32 cellular contexts compared by ENCODE assay signal in genomic region chr6:21676769-21677168, GRCh38.
"Had no signal": no experiment of that assay in that cellular context is flagged by ENCODE, and none has a peak within 500 bp of the region (broad histone marks: within the 10 kb centered on the region; RNA-seq: fewer than 3 reads in every experiment).

No MANE protein-coding gene starts in this region.

- FAIRE-seq: endometrium, endothelial cell of umbilical vein had no signal

- H3K4me1 ChIP-seq: breast epithelium, colonic mucosa had no signal

- H3K36me3 ChIP-seq: ascending aorta, breast epithelium, cardiac muscle cell, colonic mucosa, esophagus squamous epithelium, gastroesophageal sphincter, heart right ventricle, WERI-Rb-1 had no signal

- H3K4me3 ChIP-seq: ascending aorta, breast epithelium, cardiac muscle cell, colonic mucosa, esophagus squamous epithelium, gastroesophageal sphincter, heart right ventricle had no signal

- DNase-seq: activated CD4-positive, alpha-beta memory T cell treated with anti-CD3 and anti-CD28 coated beads for 36 hours; activated CD4-positive, alpha-beta T cell treated with anti-CD3 and anti-CD28 coated beads for 36 hours; activated CD4-positive, alpha-beta T cell treated with anti-CD3 and anti-CD28 coated beads, Interleukin-2, amount 10 ng/mL, durations not matched to agents 24 days and 14 days; activated CD4-positive, CD25-positive, alpha-beta regulatory T cell; activated CD4-positive, CD25-positive, alpha-beta regulatory T cell treated with anti-CD3 and anti-CD28 coated beads, Interleukin-2, amount 50 U/mL, for 72 hours; activated CD8-positive, alpha-beta memory T cell treated with anti-CD3 and anti-CD28 coated beads, Interleukin-2, amount 10 ng/mL, durations not matched to agents 7 days and 5 days; activated CD8-positive, alpha-beta memory T cell treated with anti-CD3 and anti-CD28 coated beads, Interleukin-2, amount 50 U/mL, for 4 hours; activated CD8-positive, alpha-beta T cell treated with anti-CD3 and anti-CD28 coated beads, Interleukin-2, amount 10 ng/mL, durations not matched to agents 7 days and 5 days; activated gamma-delta T cell; activated naive CD4-positive, alpha-beta T cell; activated naive CD4-positive, alpha-beta T cell treated with anti-CD3 and anti-CD28 coated beads, Interleukin-2, amount 10 ng/mL, durations not matched to agents 7 days and 5 days; activated naive CD8-positive, alpha-beta T cell treated with anti-CD3 and anti-CD28 coated beads, Interleukin-2, amount 10 ng/mL, durations not matched to agents 7 days and 5 days; activated T-cell treated with anti-CD3 and anti-CD28 coated beads, Interleukin-2, amount 50 U/mL, for 1 hour; activated T-cell treated with anti-CD3 and anti-CD28 coated beads, Interleukin-2, amount 50 U/mL, for 48 hours; central memory CD4-positive, alpha-beta T cell; cerebellar nuclear complex; colonic mucosa; effector CD8-positive, alpha-beta T cell; esophagus squamous epithelium; foreskin melanocyte; heart right ventricle; T-helper 17 cell; T1000; WERI-Rb-1 had no signal

- H3K27ac ChIP-seq: ascending aorta, breast epithelium, cardiac muscle cell, colonic mucosa, epithelial cell of prostate, esophagus squamous epithelium, gastroesophageal sphincter, heart right ventricle, WERI-Rb-1 had no signal

- H3K9me3 ChIP-seq: ascending aorta, breast epithelium, colonic mucosa, esophagus squamous epithelium, gastroesophageal sphincter, heart right ventricle had no signal

- H3K27me3 ChIP-seq: ascending aorta, breast epithelium, cardiac muscle cell, colonic mucosa, esophagus squamous epithelium, gastroesophageal sphincter, heart right ventricle had no signal

- ATAC-seq: activated CD4-positive, alpha-beta T cell treated with anti-CD3 and anti-CD28 coated beads for 36 hours; activated CD8-positive, alpha-beta memory T cell treated with anti-CD3 and anti-CD28 coated beads, Interleukin-2, amount 10 ng/mL, durations not matched to agents 7 days and 5 days; activated CD8-positive, alpha-beta T cell treated with anti-CD3 and anti-CD28 coated beads, Interleukin-2, amount 10 ng/mL, durations not matched to agents 7 days and 5 days; activated naive CD4-positive, alpha-beta T cell treated with anti-CD3 and anti-CD28 coated beads, Interleukin-2, amount 50 U/mL, for 72 hours; gastroesophageal sphincter; heart right ventricle; T-helper 17 cell had no signal
